In genomic region chr1:172906778-172907592, GRCh38 we compare ENCODE assay signal across 9 cellular contexts.
DNase-seq lines count a peak whose midpoint lies in the region; ATAC-seq and TF ChIP-seq lines count a peak whose summit lies in the region.
"Had no signal": no experiment of that assay in that cellular context is flagged by ENCODE, and none has a peak within 500 bp of the region (broad histone marks: within the 10 kb centered on the region; RNA-seq: fewer than 3 reads in every experiment).

No MANE protein-coding gene starts in this region.

- TF ChIP-seq CTCF in AG04450 (IDR thresholded peaks at IDR 0.05; ENCODE audit: low read depth, low read length): no peak
- TF ChIP-seq CTCF in fibroblast of mammary gland (conservative IDR thresholded peaks at IDR 0.05; ENCODE audit: control insufficient read depth, insufficient read depth, low read depth, low read length): no peak

- peak; percentile 82 for ATAC-seq in T-helper 17 cell
- ATAC-seq in HG03342 (IDR thresholded peaks at IDR 0.05; ENCODE audit: unreplicated experiment): no peak
- ATAC-seq in HG03135 (IDR thresholded peaks at IDR 0.05; ENCODE audit: unreplicated experiment): no peak

- H3K4me3 Mint-ChIP-seq in T-helper 17 cell: no peak overlapping the region

- H3K27me3 Mint-ChIP-seq in T-helper 17 cell: no peaks in the 10 kb centered on the region

- no peaks in the 10 kb centered on the region for H3K36me3 Mint-ChIP-seq in T-helper 17 cell (ENCODE audit: low read depth)

- POLR2A ChIA-PET in AG04450 (lab: Yijun Ruan, JAX): interaction anchor here (0.6 to 1.0 kb wide), 2 partner anchors 9 to 162 kb away, joined by 3 read pairs; no protein-coding TSS in a partner anchor

- no peak overlapping the region for H3K4me3 ChIP-seq in AG04450 (ENCODE audit: low read depth, low read length)
- H3K4me3 ChIP-seq in fibroblast of mammary gland (ENCODE audit: control insufficient read depth, low read depth, low read length): no peak overlapping the region
- H3K4me3 ChIP-seq: skin epidermis had no signal

- H3K9me3 ChIP-seq in AG04450 (ENCODE audit: control insufficient read depth, insufficient read depth, low read length) (no peaks in the 10 kb centered on the region), T-helper 17 cell (ENCODE audit: control insufficient read depth, low read length, poor library complexity, severe bottlenecking) (no peaks in the 10 kb centered on the region)

- H3K27ac Mint-ChIP-seq in T-helper 17 cell: peak overlapping the region; percentile 17

- H3K4me1 Mint-ChIP-seq in T-helper 17 cell: peaks cover 15% of the 10 kb centered on the region

- H3K27me3 ChIP-seq in AG04450 (ENCODE audit: control insufficient read depth, insufficient read depth, low read length): no peaks in the 10 kb centered on the region

- DNase-seq in AG04450 (ENCODE audit: low read depth, low spot score) (no peak), H4 (ENCODE audit: low spot score) (peak; percentile 75), T-helper 17 cell (no peak), fibroblast of mammary gland (ENCODE audit: low read depth) (peak; percentile 90), 8988T (no peak), NCI-H1417 treated with DMSO at 0.1 percent for 48 hours (lab: John Stamatoyannopoulos, UW) (no peak)

- CTCF ChIA-PET in AG04450 (lab: Charles Lee): no interaction called here

- peak overlapping the region; percentile 68 for H3K27ac ChIP-seq in AG04450 (ENCODE audit: low read depth, low read length)

Comparison
In these comparisons a context has a peak if more than half of its experiments do, and no peak if none do; other contexts are left out.
1. DNase-seq: peak in H4 (single experiment) and fibroblast of mammary gland (single experiment); none in AG04450 (single experiment), T-helper 17 cell (0 of 3), 8988T (single experiment) and NCI-H1417 treated with DMSO at 0.1 percent for 48 hours (single experiment).